1 cellular context compared by ENCODE assay signal in the genomic region with DNA sequence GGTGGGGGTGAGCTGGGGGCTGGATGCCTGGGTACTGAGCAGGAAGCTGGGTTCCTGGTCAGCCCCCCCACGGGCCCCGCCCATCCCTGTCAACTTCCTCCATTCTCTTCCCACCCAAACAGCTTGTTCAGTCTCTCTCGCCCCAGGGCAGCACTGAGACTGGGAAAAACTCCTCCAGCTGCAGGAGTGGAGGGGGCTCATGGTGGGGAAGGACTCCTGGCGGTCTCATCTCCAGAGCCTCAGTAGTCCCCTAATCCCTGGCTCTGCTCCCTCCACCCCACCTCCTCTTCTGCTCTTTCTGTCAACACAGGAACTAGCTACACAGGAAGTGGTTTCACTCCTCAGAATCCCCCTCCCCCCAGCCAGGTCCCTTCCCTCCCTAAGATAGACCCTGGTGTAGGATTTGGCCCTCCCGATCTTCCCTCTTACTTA.
TF ChIP-seq lines count a peak whose summit lies in the region.

A gene with protein sequence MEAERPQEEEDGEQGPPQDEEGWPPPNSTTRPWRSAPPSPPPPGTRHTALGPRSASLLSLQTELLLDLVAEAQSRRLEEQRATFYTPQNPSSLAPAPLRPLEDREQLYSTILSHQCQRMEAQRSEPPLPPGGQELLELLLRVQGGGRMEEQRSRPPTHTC (minus strand): TSS at position 36 of the 432 bp plus-strand sequence. CDS start 130 bp downstream, outside the sequence.

TF ChIP-seq in SK-N-SH treated with all-trans-retinoic acid at 6 μM for 48 hours, 23 proteins besides CTCF, POLR2A, EP300 and RAD21 (continued from another document):
- TF ChIP-seq CSRNP3 (CRISPR knock-in tag; IDR thresholded peaks at IDR 0.05), result no peak
- no peak for TF ChIP-seq ZFP3 (CRISPR knock-in tag; IDR thresholded peaks at IDR 0.05)
- TF ChIP-seq ZC3H10 (CRISPR knock-in tag; IDR thresholded peaks at IDR 0.05), result no peak
- no peak for TF ChIP-seq ESRRG (CRISPR knock-in tag; IDR thresholded peaks at IDR 0.05)
- TF ChIP-seq ISL1 (CRISPR knock-in tag; IDR thresholded peaks at IDR 0.05), result no peak
- TF ChIP-seq TCF4 (CRISPR knock-in tag; IDR thresholded peaks at IDR 0.05; ENCODE audit: borderline replicate concordance), result no peak
- TF ChIP-seq, protein P1, sequence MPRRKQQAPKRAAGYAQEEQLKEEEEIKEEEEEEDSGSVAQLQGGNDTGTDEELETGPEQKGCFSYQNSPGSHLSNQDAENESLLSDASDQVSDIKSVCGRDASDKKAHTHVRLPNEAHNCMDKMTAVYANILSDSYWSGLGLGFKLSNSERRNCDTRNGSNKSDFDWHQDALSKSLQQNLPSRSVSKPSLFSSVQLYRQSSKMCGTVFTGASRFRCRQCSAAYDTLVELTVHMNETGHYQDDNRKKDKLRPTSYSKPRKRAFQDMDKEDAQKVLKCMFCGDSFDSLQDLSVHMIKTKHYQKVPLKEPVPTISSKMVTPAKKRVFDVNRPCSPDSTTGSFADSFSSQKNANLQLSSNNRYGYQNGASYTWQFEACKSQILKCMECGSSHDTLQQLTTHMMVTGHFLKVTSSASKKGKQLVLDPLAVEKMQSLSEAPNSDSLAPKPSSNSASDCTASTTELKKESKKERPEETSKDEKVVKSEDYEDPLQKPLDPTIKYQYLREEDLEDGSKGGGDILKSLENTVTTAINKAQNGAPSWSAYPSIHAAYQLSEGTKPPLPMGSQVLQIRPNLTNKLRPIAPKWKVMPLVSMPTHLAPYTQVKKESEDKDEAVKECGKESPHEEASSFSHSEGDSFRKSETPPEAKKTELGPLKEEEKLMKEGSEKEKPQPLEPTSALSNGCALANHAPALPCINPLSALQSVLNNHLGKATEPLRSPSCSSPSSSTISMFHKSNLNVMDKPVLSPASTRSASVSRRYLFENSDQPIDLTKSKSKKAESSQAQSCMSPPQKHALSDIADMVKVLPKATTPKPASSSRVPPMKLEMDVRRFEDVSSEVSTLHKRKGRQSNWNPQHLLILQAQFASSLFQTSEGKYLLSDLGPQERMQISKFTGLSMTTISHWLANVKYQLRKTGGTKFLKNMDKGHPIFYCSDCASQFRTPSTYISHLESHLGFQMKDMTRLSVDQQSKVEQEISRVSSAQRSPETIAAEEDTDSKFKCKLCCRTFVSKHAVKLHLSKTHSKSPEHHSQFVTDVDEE (CRISPR knock-in tag; IDR thresholded peaks at IDR 0.05), result no peak
- no peak for TF ChIP-seq BACH2 (CRISPR knock-in tag; IDR thresholded peaks at IDR 0.05; ENCODE audit: borderline replicate concordance)
- TF ChIP-seq GLIS3 (CRISPR knock-in tag; IDR thresholded peaks at IDR 0.05), result no peak
- TF ChIP-seq, protein P2, sequence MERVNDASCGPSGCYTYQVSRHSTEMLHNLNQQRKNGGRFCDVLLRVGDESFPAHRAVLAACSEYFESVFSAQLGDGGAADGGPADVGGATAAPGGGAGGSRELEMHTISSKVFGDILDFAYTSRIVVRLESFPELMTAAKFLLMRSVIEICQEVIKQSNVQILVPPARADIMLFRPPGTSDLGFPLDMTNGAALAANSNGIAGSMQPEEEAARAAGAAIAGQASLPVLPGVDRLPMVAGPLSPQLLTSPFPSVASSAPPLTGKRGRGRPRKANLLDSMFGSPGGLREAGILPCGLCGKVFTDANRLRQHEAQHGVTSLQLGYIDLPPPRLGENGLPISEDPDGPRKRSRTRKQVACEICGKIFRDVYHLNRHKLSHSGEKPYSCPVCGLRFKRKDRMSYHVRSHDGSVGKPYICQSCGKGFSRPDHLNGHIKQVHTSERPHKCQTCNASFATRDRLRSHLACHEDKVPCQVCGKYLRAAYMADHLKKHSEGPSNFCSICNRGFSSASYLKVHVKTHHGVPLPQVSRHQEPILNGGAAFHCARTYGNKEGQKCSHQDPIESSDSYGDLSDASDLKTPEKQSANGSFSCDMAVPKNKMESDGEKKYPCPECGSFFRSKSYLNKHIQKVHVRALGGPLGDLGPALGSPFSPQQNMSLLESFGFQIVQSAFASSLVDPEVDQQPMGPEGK (CRISPR knock-in tag; IDR thresholded peaks at IDR 0.05; ENCODE audit: borderline replicate concordance), result no peak
- no peak for TF ChIP-seq TOX (CRISPR knock-in tag; IDR thresholded peaks at IDR 0.05; ENCODE audit: borderline replicate concordance)
- TF ChIP-seq SNAI2 (CRISPR knock-in tag; IDR thresholded peaks at IDR 0.05), result no peak
